ENCODE assay signal across 13 cellular contexts in the genomic region with DNA sequence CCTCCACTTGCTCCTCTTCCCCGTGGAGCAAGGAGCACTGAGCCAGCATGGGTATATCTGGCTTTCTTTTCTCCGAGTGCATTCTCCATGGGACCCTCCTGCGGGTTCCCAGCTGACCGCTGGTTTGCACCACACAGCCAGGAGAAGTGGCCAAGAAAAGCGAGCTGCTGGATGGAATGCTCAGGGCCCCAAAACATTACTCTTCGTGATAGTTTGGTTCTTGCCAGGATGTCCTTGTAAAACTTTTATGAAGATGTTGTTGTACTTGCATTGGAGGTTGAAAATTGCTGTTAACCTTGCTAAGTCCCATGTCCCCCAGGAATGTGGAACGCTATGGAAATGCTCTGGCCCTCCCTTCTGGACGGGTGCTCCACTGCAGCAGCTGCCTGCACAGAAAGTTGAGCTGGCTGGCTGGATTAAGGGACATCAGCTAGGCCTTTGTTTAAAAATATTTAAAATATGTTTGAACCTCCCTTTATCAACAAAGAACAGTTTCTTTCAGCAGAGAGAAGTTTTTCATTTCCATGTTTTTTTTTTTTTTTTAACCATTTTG.
DNase-seq lines count a peak whose midpoint lies in the region; FAIRE-seq and TF ChIP-seq lines count a peak whose summit lies in the region.
"Had no signal": no experiment of that assay in that cellular context is flagged by ENCODE, and none has a peak within 500 bp of the region (broad histone marks: within the 10 kb centered on the region; RNA-seq: fewer than 3 reads in every experiment).

No MANE protein-coding gene starts in this region.

- H3K23ac ChIP-seq in mesenchymal stem cell (ENCODE audit: low read length in 2 of 2), result no peak overlapping the region

- no peak overlapping the region for H2AFZ ChIP-seq in mesenchymal stem cell (ENCODE audit: low read depth, low read length)

- H3K79me1 ChIP-seq in mesenchymal stem cell (replicated peaks; ENCODE audit: low read length, poor library complexity, severe bottlenecking), result peaks cover 40% of the 10 kb centered on the region

- H3K36me3 ChIP-seq in mesenchymal stem cell (ENCODE audit: control insufficient read depth in 1 of 2, insufficient read depth in 2 of 2, low read depth in 1 of 2, low read length in 2 of 2), result no peaks in the 10 kb centered on the region
- no peaks in the 10 kb centered on the region for H3K36me3 ChIP-seq in uterus
- H3K36me3 ChIP-seq: stomach had no signal

- no peak overlapping the region for H2BK120ac ChIP-seq in mesenchymal stem cell (ENCODE audit: low read depth, low read length)

- H3K4ac ChIP-seq in mesenchymal stem cell (ENCODE audit: low read depth in 1 of 2, low read length in 2 of 2), result no peak overlapping the region

- intact Hi-C loops in uterus (cut with DNase I; ENCODE audit: low total_unique reads), result no loop called here

- TF ChIP-seq POLR2A in uterus (IDR thresholded peaks at IDR 0.05), result no peak

- H3K27ac ChIP-seq in mesenchymal stem cell (ENCODE audit: low read length, poor library complexity, severe bottlenecking), result peak overlapping the region; percentile 44
- H3K27ac ChIP-seq in uterus, result peak overlapping the region; percentile 20 to 29
- H3K27ac ChIP-seq: 22Rv1 had no signal

- H3K18ac ChIP-seq in mesenchymal stem cell (ENCODE audit: low read depth in 1 of 2, low read length in 2 of 2), result no peak overlapping the region

- H3K4me2 ChIP-seq in mesenchymal stem cell (ENCODE audit: low read length, poor library complexity, severe bottlenecking), result no peak overlapping the region

- no peak overlapping the region for H2BK5ac ChIP-seq in mesenchymal stem cell (ENCODE audit: low read depth, low read length, poor library complexity, severe bottlenecking)

- H2AK5ac ChIP-seq in mesenchymal stem cell (ENCODE audit: low read length, severe bottlenecking), result no peak overlapping the region

- peak; percentile 55 for DNase-seq in DMS 273 (lab: John Stamatoyannopoulos, UW; ENCODE audit: unreplicated experiment)
- no peak for DNase-seq in DMS 273 treated with DMSO at 0.1 percent for 48 hours (lab: John Stamatoyannopoulos, UW)
- no peak for DNase-seq in epithelial cell of esophagus (ENCODE audit: low read depth)
- DNase-seq in mesenchymal stem cell, result no peak
- peak in 1 of 2 donors; percentile 19 for DNase-seq in uterus
- DNase-seq in HTR-8/SVneo (ENCODE audit: insufficient read length, low spot score), result no peak
- DNase-seq in dermis blood vessel endothelial cell, result no peak
- no peak for DNase-seq in stimulated activated CD4-positive, alpha-beta T cell treated with anti-CD3 and anti-CD28 coated beads, Interleukin-2, amount 100 ng/mL, for 48 hours
- DNase-seq: activated CD4-positive, alpha-beta T cell treated with anti-CD3 and anti-CD28 coated beads, Interleukin-2, amount 50 U/mL, for 1 hour; amniotic stem cell; small intestine; stomach had no signal

- peaks cover 7% of the 10 kb centered on the region for H3K9me3 ChIP-seq in mesenchymal stem cell (ENCODE audit: control insufficient read depth, low read length)
- H3K9me3 ChIP-seq in uterus, result no peaks in the 10 kb centered on the region

- no peak overlapping the region for H2BK15ac ChIP-seq in mesenchymal stem cell (ENCODE audit: low read depth, poor library complexity, severe bottlenecking)

- WGBS in mesenchymal stem cell, result 88% methylated on average over 8 of the region's 8 CpGs

- H3K4me3 ChIP-seq in epithelial cell of esophagus (ENCODE audit: low read length) (no peak overlapping the region), mesenchymal stem cell (ENCODE audit: insufficient read depth in 1 of 2, low read depth in 1 of 2, low read length in 2 of 2) (peak overlapping the region in 1 of 2 experiments; percentile 19), uterus (no peak overlapping the region)
- H3K4me3 ChIP-seq: stomach had no signal

- H2BK12ac ChIP-seq in mesenchymal stem cell (ENCODE audit: low read length in 2 of 2), result no peak overlapping the region

- no peak overlapping the region for H3K14ac ChIP-seq in mesenchymal stem cell (ENCODE audit: low read length in 2 of 2)

- H3K27me3 ChIP-seq in mesenchymal stem cell (ENCODE audit: control insufficient read depth in 1 of 2, insufficient read depth in 1 of 2, low read length in 2 of 2), result no peaks in the 10 kb centered on the region
- H3K27me3 ChIP-seq in uterus, result no peaks in the 10 kb centered on the region
- H3K27me3 ChIP-seq: stomach had no signal

- no peak overlapping the region for H4K8ac ChIP-seq in mesenchymal stem cell (ENCODE audit: low read length)

- H3K4me1 ChIP-seq in mesenchymal stem cell (ENCODE audit: control insufficient read depth, insufficient read depth, low read depth, low read length), result peaks cover 16% of the 10 kb centered on the region
- H3K4me1 ChIP-seq in uterus, result no peaks in the 10 kb centered on the region

- FAIRE-seq in HTR-8/SVneo (lab: Jason Lieb, UNC), result no peak
- FAIRE-seq: small intestine had no signal

- TF ChIP-seq CTCF in epithelial cell of esophagus (IDR thresholded peaks at IDR 0.05; ENCODE audit: insufficient read depth, low read depth, low read length, missing control alignments) (peak; percentile 2), uterus (IDR thresholded peaks at IDR 0.05) (peak in 2 of 4 experiments; percentile 15 to 22)

- no peak overlapping the region for H4K91ac ChIP-seq in mesenchymal stem cell (ENCODE audit: low read length)

- no peak overlapping the region for H3K9ac ChIP-seq in mesenchymal stem cell (ENCODE audit: low read length)
